In genomic region chr1:189983156-189983555, GRCh38 we compare ENCODE assay signal across 20 cellular contexts.
A peak's percentile ranks its signal among the peaks of the same experiment; 100 is the strongest.
DNase-seq lines count a peak whose midpoint lies in the region; FAIRE-seq and TF ChIP-seq lines count a peak whose summit lies in the region.
"Had no signal": no experiment of that assay in that cellular context is flagged by ENCODE, and none has a peak within 500 bp of the region (broad histone marks: within the 10 kb centered on the region; RNA-seq: fewer than 3 reads in every experiment).

No MANE protein-coding gene starts in this region.

- CTCF ChIA-PET in HEK293T (lab: Yijun Ruan, JAX), result no interaction called here
- CTCF ChIA-PET in activated naive CD4-positive, alpha-beta T cell treated with anti-CD3 and anti-CD28 coated beads for 36 hours (lab: Charles Lee), result no interaction called here

- no peak overlapping the region for H3K4me3 ChIP-seq in small intestine (ENCODE audit: low read depth in 1 of 2, low read length in 2 of 2)
- H3K4me3 ChIP-seq: GM12878 had no signal

- no peaks in the 10 kb centered on the region for H3K36me3 Mint-ChIP-seq in activated naive CD4-positive, alpha-beta T cell treated with anti-CD3 and anti-CD28 coated beads for 36 hours (ENCODE audit: low read depth)
- H3K36me3 Mint-ChIP-seq: CD4-positive, CD25-positive, alpha-beta regulatory T cell; CD8-positive, alpha-beta memory T cell had no signal

- no peak overlapping the region for H3K27ac Mint-ChIP-seq in activated naive CD4-positive, alpha-beta T cell treated with anti-CD3 and anti-CD28 coated beads for 36 hours
- H3K27ac Mint-ChIP-seq: CD4-positive, CD25-positive, alpha-beta regulatory T cell; CD8-positive, alpha-beta memory T cell had no signal

- no peak overlapping the region for H3K27ac ChIP-seq in small intestine (ENCODE audit: low read depth in 1 of 2, low read length in 1 of 2)

- H3K4me3 Mint-ChIP-seq in activated naive CD4-positive, alpha-beta T cell treated with anti-CD3 and anti-CD28 coated beads for 36 hours, result no peak overlapping the region
- H3K4me3 Mint-ChIP-seq: CD4-positive, CD25-positive, alpha-beta regulatory T cell; CD8-positive, alpha-beta memory T cell had no signal

- H3K27me3 ChIP-seq in small intestine (ENCODE audit: control insufficient read depth in 2 of 2, insufficient read depth in 2 of 2, low read length in 2 of 2), result no peaks in the 10 kb centered on the region
- H3K27me3 ChIP-seq: BE2C had no signal

- H3K9me3 Mint-ChIP-seq in activated naive CD4-positive, alpha-beta T cell treated with anti-CD3 and anti-CD28 coated beads for 36 hours, result peaks cover 19% of the 10 kb centered on the region

- peaks cover 0 to 4% of the 10 kb centered on the region in 2 donors for H3K4me1 ChIP-seq in small intestine (ENCODE audit: control insufficient read depth in 2 of 2, insufficient read depth in 1 of 2, low read depth in 1 of 2, low read length in 1 of 2)

- WGBS in small intestine, 3 donors, result 7 to 27% (median 22%) methylated on average over 2 of the region's 2 CpGs

- DNase-seq in HEK293T (ENCODE audit: extremely low spot score), result no peak
- DNase-seq in HT-29 (ENCODE audit: low spot score), result peak; percentile 24
- peak; percentile 80 for DNase-seq in NCI-H526 treated with DMSO at 0.1 percent for 48 hours (lab: John Stamatoyannopoulos, UW)
- DNase-seq in small intestine, result peak; percentile 51
- no peak for DNase-seq in activated naive CD4-positive, alpha-beta T cell (lab: John Stamatoyannopoulos, UW)
- DNase-seq in activated naive CD4-positive, alpha-beta T cell treated with anti-CD3 and anti-CD28 coated beads for 36 hours, result no peak
- DNase-seq: ACHN; BE2C; C1 segment of cervical spinal cord; CD4-positive, CD25-positive, alpha-beta regulatory T cell; CD8-positive, alpha-beta memory T cell; COR-L47; DMS 273 treated with DMSO at 0.1 percent for 48 hours; DMS53; DND-41; EL; GOT3; H7 had no signal

- no peaks in the 10 kb centered on the region for H3K27me3 Mint-ChIP-seq in activated naive CD4-positive, alpha-beta T cell treated with anti-CD3 and anti-CD28 coated beads for 36 hours (ENCODE audit: low read depth)
- H3K27me3 Mint-ChIP-seq: CD4-positive, CD25-positive, alpha-beta regulatory T cell; CD8-positive, alpha-beta memory T cell had no signal

- no peaks in the 10 kb centered on the region for H3K36me3 ChIP-seq in small intestine (ENCODE audit: control insufficient read depth in 2 of 2, insufficient read depth in 2 of 2, low read length in 2 of 2)
- H3K36me3 ChIP-seq: BE2C had no signal

- intact Hi-C loops in activated naive CD4-positive, alpha-beta T cell treated with anti-CD3 and anti-CD28 coated beads for 36 hours (cut with micrococcal nuclease), result no loop called here

- H3K9me3 ChIP-seq in small intestine (ENCODE audit: control insufficient read depth, low read depth), result no peaks in the 10 kb centered on the region
- H3K9me3 ChIP-seq: BE2C had no signal

- no peak for FAIRE-seq in small intestine (lab: Jason Lieb, UNC)
- FAIRE-seq: A204.1, GM12878 had no signal

- no peaks in the 10 kb centered on the region for H3K4me1 Mint-ChIP-seq in activated naive CD4-positive, alpha-beta T cell treated with anti-CD3 and anti-CD28 coated beads for 36 hours (ENCODE audit: low read depth)
- H3K4me1 Mint-ChIP-seq: CD4-positive, CD25-positive, alpha-beta regulatory T cell; CD8-positive, alpha-beta memory T cell had no signal

- POLR2A ChIA-PET in HEK293T (lab: Yijun Ruan, JAX), result no interaction called here

TF ChIP-seq in HEK293T, 16 proteins besides CTCF, POLR2A, EP300 and RAD21:
- TF ChIP-seq PKNOX1 (IDR thresholded peaks at IDR 0.05) (0 out of 2 replicates have a peak, but pooled peaks have one; percentile 37), ELF4 (IDR thresholded peaks at IDR 0.05) (no peak), SP1 (IDR thresholded peaks at IDR 0.05) (no peak)

Comparison
In these comparisons a context has a peak if more than half of its experiments do, and no peak if none do; other contexts are left out.
1. DNase-seq: peak in HT-29 (single experiment), NCI-H526 treated with DMSO at 0.1 percent for 48 hours (single experiment) and small intestine (single experiment); none in HEK293T (single experiment), activated naive CD4-positive, alpha-beta T cell (0 of 4) and activated naive CD4-positive, alpha-beta T cell treated with anti-CD3 and anti-CD28 coated beads for 36 hours (single experiment).